9 cellular contexts compared by ENCODE assay signal in genomic region chr9:136225366-136225747, GRCh38.
A peak's percentile ranks its signal among the peaks of the same experiment; 100 is the strongest.
DNase-seq lines count a peak whose midpoint lies in the region; ATAC-seq lines count a peak whose summit lies in the region.
"Had no signal": no experiment of that assay in that cellular context is flagged by ENCODE, and none has a peak within 500 bp of the region (broad histone marks: within the 10 kb centered on the region; RNA-seq: fewer than 3 reads in every experiment).

No MANE protein-coding gene starts in this region.

- H3K36me3 Mint-ChIP-seq in memory B cell: peaks cover 29% of the 10 kb centered on the region

- H3K27me3 Mint-ChIP-seq in memory B cell: no peaks in the 10 kb centered on the region

- H3K4me1 Mint-ChIP-seq in memory B cell: peaks cover 39% of the 10 kb centered on the region

- no peaks in the 10 kb centered on the region for H3K9me3 Mint-ChIP-seq in memory B cell

- peak overlapping the region; percentile 89 for H3K4me3 Mint-ChIP-seq in memory B cell

- peak overlapping the region; percentile 100 for H3K27ac Mint-ChIP-seq in memory B cell

- no peak for DNase-seq in activated CD4-positive, CD25-positive, alpha-beta regulatory T cell (lab: John Stamatoyannopoulos, UW)
- peak; percentile 79 to 84 for DNase-seq in memory B cell (ENCODE audit: low spot score in 2 of 2)
- no peak for DNase-seq in NCI-H446 treated with DMSO at 0.1 percent for 48 hours (lab: John Stamatoyannopoulos, UW)
- no peak for DNase-seq in SW480 (ENCODE audit: low spot score)
- no peak for DNase-seq in cortex of kidney (lab: John Stamatoyannopoulos, UW)
- DNase-seq: NCI-H187 treated with DMSO at 0.1 percent for 48 hours had no signal

- peak; percentile 17 to 30 for ATAC-seq in activated CD4-positive, CD25-positive, alpha-beta regulatory T cell treated with anti-CD3 and anti-CD28 coated beads, Interleukin-2, amount 50 U/mL, for 24 hours
- peak; percentile 60 for ATAC-seq in GM21529 (IDR thresholded peaks at IDR 0.05; ENCODE audit: unreplicated experiment)
- peak; percentile 22 for ATAC-seq in HG03565 (IDR thresholded peaks at IDR 0.05; ENCODE audit: unreplicated experiment)
- ATAC-seq in memory B cell (ENCODE audit: low read depth): peak; percentile 67

Comparison
In these comparisons a context has a peak if more than half of its experiments do, and no peak if none do; other contexts are left out.
1. DNase-seq: peak in memory B cell (2 of 2); none in activated CD4-positive, CD25-positive, alpha-beta regulatory T cell (0 of 4), NCI-H446 treated with DMSO at 0.1 percent for 48 hours (single experiment), SW480 (single experiment) and cortex of kidney (single experiment).
2. Peak in every context shown above with its lines, with median percentiles within 50 percentile points of each other: ATAC-seq.